In genomic region chr15:58060575-58060974, GRCh38 we compare ENCODE assay signal across 1 cellular context.
TF ChIP-seq lines count a peak whose summit lies in the region.

No MANE protein-coding gene starts in this region.

TF ChIP-seq in K562, 482 proteins besides CTCF, POLR2A, EP300 and RAD21 (continued from another document):
- TF ChIP-seq ZNF696 (CRISPR knock-in tag; conservative IDR thresholded peaks at IDR 0.05), result no peak
- no peak for TF ChIP-seq YBX1 (IDR thresholded peaks at IDR 0.05)
- peak; percentile 25 for TF ChIP-seq CHD1 (IDR thresholded peaks at IDR 0.05; ENCODE audit: low read length)
- TF ChIP-seq ZNF75A (CRISPR knock-in tag; IDR thresholded peaks at IDR 0.05), result no peak
- TF ChIP-seq SOX6 (IDR thresholded peaks at IDR 0.05), result peak; percentile 48; the same call in 1 of the 2 replicates
- TF ChIP-seq TEAD1 (CRISPR knock-in tag; IDR thresholded peaks at IDR 0.05), result no peak
- no peak for TF ChIP-seq KAT2B (IDR thresholded peaks at IDR 0.05; ENCODE audit: low read depth, low read length)
- no peak for TF ChIP-seq MTA3 (IDR thresholded peaks at IDR 0.05; ENCODE audit: borderline replicate concordance)
- TF ChIP-seq CHD4 (IDR thresholded peaks at IDR 0.05; ENCODE audit: insufficient read depth, insufficient replicate concordance, low read depth, low read length, poor library complexity, severe bottlenecking), result no peak
- no peak for TF ChIP-seq ZBTB1 (CRISPR knock-in tag; IDR thresholded peaks at IDR 0.05; ENCODE audit: borderline replicate concordance, low read depth)
- TF ChIP-seq ZBTB40 (IDR thresholded peaks at IDR 0.05), result peak; percentile 99
- peak; percentile 97 for TF ChIP-seq ZBTB40 (CRISPR knock-in tag; IDR thresholded peaks at IDR 0.05)
- TF ChIP-seq FOSL1 (tag; conservative IDR thresholded peaks at IDR 0.05), result 0 out of 2 replicates have a peak, but pooled peaks have one; percentile 25
- TF ChIP-seq CCAR2 (IDR thresholded peaks at IDR 0.05; ENCODE audit: low read depth, low read length), result no peak
- TF ChIP-seq, protein P1, sequence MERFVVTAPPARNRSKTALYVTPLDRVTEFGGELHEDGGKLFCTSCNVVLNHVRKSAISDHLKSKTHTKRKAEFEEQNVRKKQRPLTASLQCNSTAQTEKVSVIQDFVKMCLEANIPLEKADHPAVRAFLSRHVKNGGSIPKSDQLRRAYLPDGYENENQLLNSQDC (CRISPR knock-in tag; IDR thresholded peaks at IDR 0.05), result no peak
- TF ChIP-seq SREBF2 (CRISPR knock-in tag; IDR thresholded peaks at IDR 0.05), result no peak
- TF ChIP-seq, protein P2, sequence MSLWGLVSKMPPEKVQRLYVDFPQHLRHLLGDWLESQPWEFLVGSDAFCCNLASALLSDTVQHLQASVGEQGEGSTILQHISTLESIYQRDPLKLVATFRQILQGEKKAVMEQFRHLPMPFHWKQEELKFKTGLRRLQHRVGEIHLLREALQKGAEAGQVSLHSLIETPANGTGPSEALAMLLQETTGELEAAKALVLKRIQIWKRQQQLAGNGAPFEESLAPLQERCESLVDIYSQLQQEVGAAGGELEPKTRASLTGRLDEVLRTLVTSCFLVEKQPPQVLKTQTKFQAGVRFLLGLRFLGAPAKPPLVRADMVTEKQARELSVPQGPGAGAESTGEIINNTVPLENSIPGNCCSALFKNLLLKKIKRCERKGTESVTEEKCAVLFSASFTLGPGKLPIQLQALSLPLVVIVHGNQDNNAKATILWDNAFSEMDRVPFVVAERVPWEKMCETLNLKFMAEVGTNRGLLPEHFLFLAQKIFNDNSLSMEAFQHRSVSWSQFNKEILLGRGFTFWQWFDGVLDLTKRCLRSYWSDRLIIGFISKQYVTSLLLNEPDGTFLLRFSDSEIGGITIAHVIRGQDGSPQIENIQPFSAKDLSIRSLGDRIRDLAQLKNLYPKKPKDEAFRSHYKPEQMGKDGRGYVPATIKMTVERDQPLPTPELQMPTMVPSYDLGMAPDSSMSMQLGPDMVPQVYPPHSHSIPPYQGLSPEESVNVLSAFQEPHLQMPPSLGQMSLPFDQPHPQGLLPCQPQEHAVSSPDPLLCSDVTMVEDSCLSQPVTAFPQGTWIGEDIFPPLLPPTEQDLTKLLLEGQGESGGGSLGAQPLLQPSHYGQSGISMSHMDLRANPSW (CRISPR knock-in tag; IDR thresholded peaks at IDR 0.05), result no peak
- TF ChIP-seq SMAD4 (CRISPR knock-in tag; conservative IDR thresholded peaks at IDR 0.05), result 0 out of 2 replicates have a peak, but pooled peaks have one; percentile 14
- TF ChIP-seq KDM5B (IDR thresholded peaks at IDR 0.05; ENCODE audit: insufficient replicate concordance, low read depth, low read length), result no peak
- TF ChIP-seq NR4A1 (CRISPR knock-in tag; IDR thresholded peaks at IDR 0.05), result no peak
- no peak for TF ChIP-seq NR4A1 (tag; IDR thresholded peaks at IDR 0.05)
- TF ChIP-seq SP1 (CRISPR knock-in tag; IDR thresholded peaks at IDR 0.05), result no peak
- 0 out of 2 replicates have a peak, but pooled peaks have one; percentile 21 for TF ChIP-seq LEF1 (IDR thresholded peaks at IDR 0.05)
- TF ChIP-seq, protein P3, sequence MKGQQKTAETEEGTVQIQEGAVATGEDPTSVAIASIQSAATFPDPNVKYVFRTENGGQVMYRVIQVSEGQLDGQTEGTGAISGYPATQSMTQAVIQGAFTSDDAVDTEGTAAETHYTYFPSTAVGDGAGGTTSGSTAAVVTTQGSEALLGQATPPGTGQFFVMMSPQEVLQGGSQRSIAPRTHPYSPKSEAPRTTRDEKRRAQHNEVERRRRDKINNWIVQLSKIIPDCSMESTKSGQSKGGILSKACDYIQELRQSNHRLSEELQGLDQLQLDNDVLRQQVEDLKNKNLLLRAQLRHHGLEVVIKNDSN (CRISPR knock-in tag; IDR thresholded peaks at IDR 0.05), result no peak
- no peak for TF ChIP-seq ZNF280A (IDR thresholded peaks at IDR 0.05; ENCODE audit: low read depth, partially characterized antibody)
- no peak for TF ChIP-seq PRPF4 (IDR thresholded peaks at IDR 0.05; ENCODE audit: insufficient read depth, low read depth, low read length, poor library complexity, severe bottlenecking)
- TF ChIP-seq ARNT (IDR thresholded peaks at IDR 0.05), result no peak
- no peak for TF ChIP-seq CUX1 (CRISPR knock-in tag; IDR thresholded peaks at IDR 0.05)
- TF ChIP-seq, protein P4, sequence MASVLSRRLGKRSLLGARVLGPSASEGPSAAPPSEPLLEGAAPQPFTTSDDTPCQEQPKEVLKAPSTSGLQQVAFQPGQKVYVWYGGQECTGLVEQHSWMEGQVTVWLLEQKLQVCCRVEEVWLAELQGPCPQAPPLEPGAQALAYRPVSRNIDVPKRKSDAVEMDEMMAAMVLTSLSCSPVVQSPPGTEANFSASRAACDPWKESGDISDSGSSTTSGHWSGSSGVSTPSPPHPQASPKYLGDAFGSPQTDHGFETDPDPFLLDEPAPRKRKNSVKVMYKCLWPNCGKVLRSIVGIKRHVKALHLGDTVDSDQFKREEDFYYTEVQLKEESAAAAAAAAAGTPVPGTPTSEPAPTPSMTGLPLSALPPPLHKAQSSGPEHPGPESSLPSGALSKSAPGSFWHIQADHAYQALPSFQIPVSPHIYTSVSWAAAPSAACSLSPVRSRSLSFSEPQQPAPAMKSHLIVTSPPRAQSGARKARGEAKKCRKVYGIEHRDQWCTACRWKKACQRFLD (CRISPR knock-in tag; IDR thresholded peaks at IDR 0.05), result no peak
- no peak for TF ChIP-seq ATF2 (CRISPR knock-in tag; IDR thresholded peaks at IDR 0.05)
